ENCODE assay signal across 2 cellular contexts in the genomic region with DNA sequence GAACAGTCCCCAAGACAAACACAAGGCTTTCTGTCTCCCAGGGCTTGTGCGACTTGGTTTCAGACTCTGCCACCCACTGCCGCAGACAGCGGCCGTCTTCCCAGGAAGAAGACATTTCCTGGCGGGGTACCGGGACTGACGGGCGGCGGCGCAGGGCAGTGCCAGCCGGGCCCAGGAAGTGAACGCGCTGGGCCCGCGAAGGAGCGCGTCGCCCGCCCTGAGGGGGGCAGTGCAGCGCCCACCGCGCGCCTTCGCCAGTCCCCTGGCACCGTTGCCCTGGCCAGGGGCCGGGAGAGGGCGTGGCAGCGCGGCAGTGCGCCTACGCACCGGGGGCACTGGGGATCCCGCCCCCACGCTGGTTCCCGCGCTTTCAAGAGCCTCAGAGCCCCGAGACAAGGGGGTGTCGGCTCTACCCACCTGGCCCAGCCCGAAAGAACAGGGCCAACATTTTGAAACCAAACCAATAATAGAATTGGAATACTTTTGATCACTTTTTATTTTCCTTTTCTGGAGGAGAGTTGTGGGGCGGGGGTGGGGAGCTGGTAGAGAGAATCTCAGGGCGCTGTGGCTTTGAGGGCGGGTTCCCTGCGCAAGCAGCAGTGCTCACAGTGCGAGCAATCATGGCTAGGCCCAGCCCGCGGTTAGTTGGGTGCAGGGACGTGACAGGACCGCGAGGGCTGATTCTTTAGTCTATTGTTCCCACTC.
A peak's percentile ranks its signal among the peaks of the same experiment; 100 is the strongest.
TF ChIP-seq lines count a peak whose summit lies in the region.

No MANE protein-coding gene starts in this region.

TF ChIP-seq in A549, 52 proteins besides CTCF, POLR2A, EP300 and RAD21 (continued from another document and continues in another):
- TF ChIP-seq, protein P1, sequence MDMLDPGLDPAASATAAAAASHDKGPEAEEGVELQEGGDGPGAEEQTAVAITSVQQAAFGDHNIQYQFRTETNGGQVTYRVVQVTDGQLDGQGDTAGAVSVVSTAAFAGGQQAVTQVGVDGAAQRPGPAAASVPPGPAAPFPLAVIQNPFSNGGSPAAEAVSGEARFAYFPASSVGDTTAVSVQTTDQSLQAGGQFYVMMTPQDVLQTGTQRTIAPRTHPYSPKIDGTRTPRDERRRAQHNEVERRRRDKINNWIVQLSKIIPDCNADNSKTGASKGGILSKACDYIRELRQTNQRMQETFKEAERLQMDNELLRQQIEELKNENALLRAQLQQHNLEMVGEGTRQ (IDR thresholded peaks at IDR 0.05), result no peak
- no peak for TF ChIP-seq RFX5 (IDR thresholded peaks at IDR 0.05)
- TF ChIP-seq HOXB5 (CRISPR knock-in tag; IDR thresholded peaks at IDR 0.05), result no peak
- TF ChIP-seq POLR2AphosphoS2 (conservative IDR thresholded peaks at IDR 0.05; ENCODE audit: low read length), result no peak
- no peak for TF ChIP-seq JUNB (IDR thresholded peaks at IDR 0.05)
- TF ChIP-seq, protein P2, sequence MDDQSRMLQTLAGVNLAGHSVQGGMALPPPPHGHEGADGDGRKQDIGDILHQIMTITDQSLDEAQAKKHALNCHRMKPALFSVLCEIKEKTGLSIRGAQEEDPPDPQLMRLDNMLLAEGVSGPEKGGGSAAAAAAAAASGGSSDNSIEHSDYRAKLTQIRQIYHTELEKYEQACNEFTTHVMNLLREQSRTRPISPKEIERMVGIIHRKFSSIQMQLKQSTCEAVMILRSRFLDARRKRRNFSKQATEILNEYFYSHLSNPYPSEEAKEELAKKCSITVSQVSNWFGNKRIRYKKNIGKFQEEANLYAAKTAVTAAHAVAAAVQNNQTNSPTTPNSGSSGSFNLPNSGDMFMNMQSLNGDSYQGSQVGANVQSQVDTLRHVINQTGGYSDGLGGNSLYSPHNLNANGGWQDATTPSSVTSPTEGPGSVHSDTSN (IDR thresholded peaks at IDR 0.05), result no peak
- no peak for TF ChIP-seq CBX2 (IDR thresholded peaks at IDR 0.05; ENCODE audit: borderline replicate concordance, low read depth)
- TF ChIP-seq, protein P3, sequence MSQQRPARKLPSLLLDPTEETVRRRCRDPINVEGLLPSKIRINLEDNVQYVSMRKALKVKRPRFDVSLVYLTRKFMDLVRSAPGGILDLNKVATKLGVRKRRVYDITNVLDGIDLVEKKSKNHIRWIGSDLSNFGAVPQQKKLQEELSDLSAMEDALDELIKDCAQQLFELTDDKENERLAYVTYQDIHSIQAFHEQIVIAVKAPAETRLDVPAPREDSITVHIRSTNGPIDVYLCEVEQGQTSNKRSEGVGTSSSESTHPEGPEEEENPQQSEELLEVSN (IDR thresholded peaks at IDR 0.05; ENCODE audit: borderline replicate concordance, low read depth), result peak; percentile 92
- TF ChIP-seq, protein P4, sequence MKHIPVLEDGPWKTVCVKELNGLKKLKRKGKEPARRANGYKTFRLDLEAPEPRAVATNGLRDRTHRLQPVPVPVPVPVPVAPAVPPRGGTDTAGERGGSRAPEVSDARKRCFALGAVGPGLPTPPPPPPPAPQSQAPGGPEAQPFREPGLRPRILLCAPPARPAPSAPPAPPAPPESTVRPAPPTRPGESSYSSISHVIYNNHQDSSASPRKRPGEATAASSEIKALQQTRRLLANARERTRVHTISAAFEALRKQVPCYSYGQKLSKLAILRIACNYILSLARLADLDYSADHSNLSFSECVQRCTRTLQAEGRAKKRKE (CRISPR knock-in tag; IDR thresholded peaks at IDR 0.05; ENCODE audit: low read depth), result no peak
- TF ChIP-seq, protein P5, sequence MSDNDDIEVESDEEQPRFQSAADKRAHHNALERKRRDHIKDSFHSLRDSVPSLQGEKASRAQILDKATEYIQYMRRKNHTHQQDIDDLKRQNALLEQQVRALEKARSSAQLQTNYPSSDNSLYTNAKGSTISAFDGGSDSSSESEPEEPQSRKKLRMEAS (IDR thresholded peaks at IDR 0.05), result peak; percentile 85
- no peak for TF ChIP-seq TFCP2L1 (CRISPR knock-in tag; IDR thresholded peaks at IDR 0.05)
- peak; percentile 39; the same call in 2 of the 3 replicates for TF ChIP-seq SMC3 (IDR thresholded peaks at IDR 0.05)
- peak; percentile 29; the same call in 1 of the 2 replicates for TF ChIP-seq EHF (CRISPR knock-in tag; IDR thresholded peaks at IDR 0.05)
- TF ChIP-seq, protein P6, sequence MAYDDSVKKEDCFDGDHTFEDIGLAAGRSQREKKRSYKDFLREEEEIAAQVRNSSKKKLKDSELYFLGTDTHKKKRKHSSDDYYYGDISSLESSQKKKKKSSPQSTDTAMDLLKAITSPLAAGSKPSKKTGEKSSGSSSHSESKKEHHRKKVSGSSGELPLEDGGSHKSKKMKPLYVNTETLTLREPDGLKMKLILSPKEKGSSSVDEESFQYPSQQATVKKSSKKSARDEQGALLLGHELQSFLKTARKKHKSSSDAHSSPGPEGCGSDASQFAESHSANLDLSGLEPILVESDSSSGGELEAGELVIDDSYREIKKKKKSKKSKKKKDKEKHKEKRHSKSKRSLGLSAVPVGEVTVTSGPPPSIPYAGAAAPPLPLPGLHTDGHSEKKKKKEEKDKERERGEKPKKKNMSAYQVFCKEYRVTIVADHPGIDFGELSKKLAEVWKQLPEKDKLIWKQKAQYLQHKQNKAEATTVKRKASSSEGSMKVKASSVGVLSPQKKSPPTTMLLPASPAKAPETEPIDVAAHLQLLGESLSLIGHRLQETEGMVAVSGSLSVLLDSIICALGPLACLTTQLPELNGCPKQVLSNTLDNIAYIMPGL (CRISPR knock-in tag; IDR thresholded peaks at IDR 0.05; ENCODE audit: borderline replicate concordance), result no peak
- TF ChIP-seq CEBPB (IDR thresholded peaks at IDR 0.05), result no peak
- no peak for TF ChIP-seq SREBF2 (IDR thresholded peaks at IDR 0.05)
- peak; percentile 40; the same call in 1 of the 2 replicates for TF ChIP-seq PHF8 (IDR thresholded peaks at IDR 0.05; ENCODE audit: borderline replicate concordance, low read depth)
- TF ChIP-seq, protein P7, sequence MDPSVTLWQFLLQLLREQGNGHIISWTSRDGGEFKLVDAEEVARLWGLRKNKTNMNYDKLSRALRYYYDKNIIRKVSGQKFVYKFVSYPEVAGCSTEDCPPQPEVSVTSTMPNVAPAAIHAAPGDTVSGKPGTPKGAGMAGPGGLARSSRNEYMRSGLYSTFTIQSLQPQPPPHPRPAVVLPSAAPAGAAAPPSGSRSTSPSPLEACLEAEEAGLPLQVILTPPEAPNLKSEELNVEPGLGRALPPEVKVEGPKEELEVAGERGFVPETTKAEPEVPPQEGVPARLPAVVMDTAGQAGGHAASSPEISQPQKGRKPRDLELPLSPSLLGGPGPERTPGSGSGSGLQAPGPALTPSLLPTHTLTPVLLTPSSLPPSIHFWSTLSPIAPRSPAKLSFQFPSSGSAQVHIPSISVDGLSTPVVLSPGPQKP (IDR thresholded peaks at IDR 0.05; ENCODE audit: low read depth, low read length), result no peak
- TF ChIP-seq MAZ (IDR thresholded peaks at IDR 0.05; ENCODE audit: borderline replicate concordance, low read depth, low read length), result no peak
- no peak for TF ChIP-seq KDM5A (IDR thresholded peaks at IDR 0.05)
- TF ChIP-seq FOXS1 (CRISPR knock-in tag; IDR thresholded peaks at IDR 0.05), result no peak

TF ChIP-seq in K562, 482 proteins besides CTCF, POLR2A, EP300 and RAD21 (continued from another document):
- TF ChIP-seq, protein P8, sequence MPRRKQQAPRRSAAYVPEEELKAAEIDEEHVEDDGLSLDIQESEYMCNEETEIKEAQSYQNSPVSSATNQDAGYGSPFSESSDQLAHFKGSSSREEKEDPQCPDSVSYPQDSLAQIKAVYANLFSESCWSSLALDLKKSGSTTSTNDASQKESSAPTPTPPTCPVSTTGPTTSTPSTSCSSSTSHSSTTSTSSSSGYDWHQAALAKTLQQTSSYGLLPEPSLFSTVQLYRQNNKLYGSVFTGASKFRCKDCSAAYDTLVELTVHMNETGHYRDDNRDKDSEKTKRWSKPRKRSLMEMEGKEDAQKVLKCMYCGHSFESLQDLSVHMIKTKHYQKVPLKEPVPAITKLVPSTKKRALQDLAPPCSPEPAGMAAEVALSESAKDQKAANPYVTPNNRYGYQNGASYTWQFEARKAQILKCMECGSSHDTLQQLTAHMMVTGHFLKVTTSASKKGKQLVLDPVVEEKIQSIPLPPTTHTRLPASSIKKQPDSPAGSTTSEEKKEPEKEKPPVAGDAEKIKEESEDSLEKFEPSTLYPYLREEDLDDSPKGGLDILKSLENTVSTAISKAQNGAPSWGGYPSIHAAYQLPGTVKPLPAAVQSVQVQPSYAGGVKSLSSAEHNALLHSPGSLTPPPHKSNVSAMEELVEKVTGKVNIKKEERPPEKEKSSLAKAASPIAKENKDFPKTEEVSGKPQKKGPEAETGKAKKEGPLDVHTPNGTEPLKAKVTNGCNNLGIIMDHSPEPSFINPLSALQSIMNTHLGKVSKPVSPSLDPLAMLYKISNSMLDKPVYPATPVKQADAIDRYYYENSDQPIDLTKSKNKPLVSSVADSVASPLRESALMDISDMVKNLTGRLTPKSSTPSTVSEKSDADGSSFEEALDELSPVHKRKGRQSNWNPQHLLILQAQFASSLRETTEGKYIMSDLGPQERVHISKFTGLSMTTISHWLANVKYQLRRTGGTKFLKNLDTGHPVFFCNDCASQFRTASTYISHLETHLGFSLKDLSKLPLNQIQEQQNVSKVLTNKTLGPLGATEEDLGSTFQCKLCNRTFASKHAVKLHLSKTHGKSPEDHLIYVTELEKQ (CRISPR knock-in tag; IDR thresholded peaks at IDR 0.05), result no peak
- no peak for TF ChIP-seq SMAD1 (IDR thresholded peaks at IDR 0.05; ENCODE audit: low read depth, low read length, partially characterized antibody)
- peak; percentile 46; the same call in 1 of the 2 replicates for TF ChIP-seq HNRNPL (IDR thresholded peaks at IDR 0.05; ENCODE audit: low read depth, low read length)
- TF ChIP-seq, protein P9, sequence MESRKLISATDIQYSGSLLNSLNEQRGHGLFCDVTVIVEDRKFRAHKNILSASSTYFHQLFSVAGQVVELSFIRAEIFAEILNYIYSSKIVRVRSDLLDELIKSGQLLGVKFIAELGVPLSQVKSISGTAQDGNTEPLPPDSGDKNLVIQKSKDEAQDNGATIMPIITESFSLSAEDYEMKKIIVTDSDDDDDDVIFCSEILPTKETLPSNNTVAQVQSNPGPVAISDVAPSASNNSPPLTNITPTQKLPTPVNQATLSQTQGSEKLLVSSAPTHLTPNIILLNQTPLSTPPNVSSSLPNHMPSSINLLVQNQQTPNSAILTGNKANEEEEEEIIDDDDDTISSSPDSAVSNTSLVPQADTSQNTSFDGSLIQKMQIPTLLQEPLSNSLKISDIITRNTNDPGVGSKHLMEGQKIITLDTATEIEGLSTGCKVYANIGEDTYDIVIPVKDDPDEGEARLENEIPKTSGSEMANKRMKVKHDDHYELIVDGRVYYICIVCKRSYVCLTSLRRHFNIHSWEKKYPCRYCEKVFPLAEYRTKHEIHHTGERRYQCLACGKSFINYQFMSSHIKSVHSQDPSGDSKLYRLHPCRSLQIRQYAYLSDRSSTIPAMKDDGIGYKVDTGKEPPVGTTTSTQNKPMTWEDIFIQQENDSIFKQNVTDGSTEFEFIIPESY (CRISPR knock-in tag; IDR thresholded peaks at IDR 0.05), result peak; percentile 85
- no peak for TF ChIP-seq JUND (IDR thresholded peaks at IDR 0.05; ENCODE audit: borderline replicate concordance, low read depth, low read length)
- no peak for TF ChIP-seq JUND (tag; IDR thresholded peaks at IDR 0.05; ENCODE audit: borderline replicate concordance, low read depth, low read length)
- no peak for TF ChIP-seq GABPB1 (CRISPR knock-in tag; IDR thresholded peaks at IDR 0.05)
- TF ChIP-seq, protein P10, sequence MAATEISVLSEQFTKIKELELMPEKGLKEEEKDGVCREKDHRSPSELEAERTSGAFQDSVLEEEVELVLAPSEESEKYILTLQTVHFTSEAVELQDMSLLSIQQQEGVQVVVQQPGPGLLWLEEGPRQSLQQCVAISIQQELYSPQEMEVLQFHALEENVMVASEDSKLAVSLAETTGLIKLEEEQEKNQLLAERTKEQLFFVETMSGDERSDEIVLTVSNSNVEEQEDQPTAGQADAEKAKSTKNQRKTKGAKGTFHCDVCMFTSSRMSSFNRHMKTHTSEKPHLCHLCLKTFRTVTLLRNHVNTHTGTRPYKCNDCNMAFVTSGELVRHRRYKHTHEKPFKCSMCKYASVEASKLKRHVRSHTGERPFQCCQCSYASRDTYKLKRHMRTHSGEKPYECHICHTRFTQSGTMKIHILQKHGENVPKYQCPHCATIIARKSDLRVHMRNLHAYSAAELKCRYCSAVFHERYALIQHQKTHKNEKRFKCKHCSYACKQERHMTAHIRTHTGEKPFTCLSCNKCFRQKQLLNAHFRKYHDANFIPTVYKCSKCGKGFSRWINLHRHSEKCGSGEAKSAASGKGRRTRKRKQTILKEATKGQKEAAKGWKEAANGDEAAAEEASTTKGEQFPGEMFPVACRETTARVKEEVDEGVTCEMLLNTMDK (IDR thresholded peaks at IDR 0.05; ENCODE audit: borderline replicate concordance, insufficient read depth, low read depth, low read length, poor library complexity, severe bottlenecking), result peak; percentile 29
- no peak for TF ChIP-seq XRCC5 (IDR thresholded peaks at IDR 0.05; ENCODE audit: low read depth, low read length)
